In genomic region chr1:20611652-20612051, GRCh38 we compare ENCODE assay signal across 2 cellular contexts.
TF ChIP-seq lines count a peak whose summit lies in the region.

No MANE protein-coding gene starts in this region.

TF ChIP-seq in A549, 52 proteins besides CTCF, POLR2A, EP300 and RAD21:
- TF ChIP-seq CEBPB (IDR thresholded peaks at IDR 0.05) (no peak), HEYL (CRISPR knock-in tag; IDR thresholded peaks at IDR 0.05) (no peak), FOSB (CRISPR knock-in tag; IDR thresholded peaks at IDR 0.05) (no peak), HDAC2 (IDR thresholded peaks at IDR 0.05) (no peak), NR3C1 (IDR thresholded peaks at IDR 0.05) (no peak), SMC3 (IDR thresholded peaks at IDR 0.05) (no peak)

TF ChIP-seq in K562, 482 proteins besides CTCF, POLR2A, EP300 and RAD21:
- 0 out of 4 replicates have a peak, but pooled peaks of 1 of the 2 experiments have one; percentile 18 for TF ChIP-seq KDM1A (IDR thresholded peaks at IDR 0.05)
- TF ChIP-seq RBM25 (IDR thresholded peaks at IDR 0.05; ENCODE audit: low read depth, low read length, severe bottlenecking), result peak; percentile 19
- no peak for TF ChIP-seq ETS2 (tag; IDR thresholded peaks at IDR 0.05; ENCODE audit: borderline replicate concordance, poor library complexity, severe bottlenecking)
